ENCODE assay signal across 7 cellular contexts in the genomic region with DNA sequence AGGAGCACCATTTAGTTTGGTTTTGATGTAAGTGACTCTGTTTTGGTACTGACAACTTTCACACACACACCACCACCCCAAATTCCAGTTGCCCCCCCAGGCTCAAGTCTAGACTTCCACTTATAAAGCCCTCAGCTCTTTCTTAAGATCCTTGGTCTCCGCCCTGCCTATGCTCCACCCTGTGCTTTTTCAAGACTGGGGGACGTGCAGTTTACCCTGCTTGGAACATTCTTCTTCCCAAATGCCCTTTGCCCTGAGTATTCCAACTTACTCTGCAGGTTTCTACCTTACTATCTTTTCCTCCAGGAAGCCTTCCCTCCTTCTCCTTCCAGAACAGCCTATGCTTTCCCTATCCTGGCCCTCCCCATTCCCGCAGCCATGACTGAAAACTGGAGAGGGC. TPM values are rescaled to one million over a fixed set of nuclear protein-coding genes. Genes with fewer than 3 reads are reported as not detected.
A peak's percentile ranks its signal among the peaks of the same experiment; 100 is the strongest.
DNase-seq lines count a peak whose midpoint lies in the region; ATAC-seq and TF ChIP-seq lines count a peak whose summit lies in the region.

No MANE protein-coding gene starts in this region.

- BruUV-seq in mammary epithelial cell (replicated peaks; lab: Mats Ljungman, UMichigan): no TSS peak

- H3K9ac ChIP-seq in KMS-11 (no peak overlapping the region), mammary epithelial cell (ENCODE audit: insufficient read depth, low read length) (no peak overlapping the region)

- H2AFZ ChIP-seq in KMS-11 (ENCODE audit: low read depth): no peak overlapping the region
- H2AFZ ChIP-seq in mammary epithelial cell (ENCODE audit: low read depth, low read length): peak overlapping the region; percentile 40

- dilution Hi-C loops in mammary epithelial cell (cut with HindIII; ENCODE audit: low sequenced_read_pairs): no loop called here

- peaks cover 21% of the 10 kb centered on the region for H3K79me2 ChIP-seq in KMS-11 (ENCODE audit: insufficient read depth, low read depth)
- peaks cover 4% of the 10 kb centered on the region for H3K79me2 ChIP-seq in mammary epithelial cell (ENCODE audit: insufficient read depth, low read length)

- H4K20me1 ChIP-seq in KMS-11 (ENCODE audit: insufficient read depth) (no peaks in the 10 kb centered on the region), mammary epithelial cell (ENCODE audit: insufficient read depth, low read length) (no peaks in the 10 kb centered on the region)

- TF ChIP-seq CTCF in CD8-positive, alpha-beta T cell (IDR thresholded peaks at IDR 0.05): no peak
- TF ChIP-seq CTCF in KMS-11 (conservative IDR thresholded peaks at IDR 0.05; ENCODE audit: low read depth, low read length): no peak
- TF ChIP-seq CTCF in mammary epithelial cell (conservative IDR thresholded peaks at IDR 0.05 in 1 of 2, IDR thresholded peaks at IDR 0.05 in 1 of 2; ENCODE audit: extremely low read depth in 1 of 2, insufficient read depth in 1 of 2, low read depth in 1 of 2, low read length in 2 of 2): no peak
- TF ChIP-seq CTCF in osteocyte (IDR thresholded peaks at IDR 0.05): no peak
- TF ChIP-seq CTCF in endothelial cell (IDR thresholded peaks at IDR 0.05; ENCODE audit: unreplicated experiment): no peak

- H3K27me3 ChIP-seq in CD8-positive, alpha-beta T cell (ENCODE audit: insufficient read depth, low read length): no peaks in the 10 kb centered on the region
- H3K27me3 ChIP-seq in KMS-11 (ENCODE audit: insufficient read depth, low read depth) (no peaks in the 10 kb centered on the region), mammary epithelial cell (ENCODE audit: insufficient read depth, low read length) (no peaks in the 10 kb centered on the region), SJCRH30 (no peaks in the 10 kb centered on the region; the same call in 1 of the 2 replicates)

- H3K4me2 ChIP-seq in KMS-11 (peak overlapping the region; percentile 80; the same call in 1 of the 2 replicates), mammary epithelial cell (ENCODE audit: insufficient read depth, low read depth, low read length) (no peak overlapping the region)

- H3K27ac Mint-ChIP-seq in CD8-positive, alpha-beta T cell: peak overlapping the region; percentile 88
- H3K27ac Mint-ChIP-seq in osteocyte (ENCODE audit: unreplicated experiment): no peak overlapping the region
- H3K27ac Mint-ChIP-seq in endothelial cell (ENCODE audit: unreplicated experiment): no peak overlapping the region

- peaks cover 48% of the 10 kb centered on the region for H3K4me1 ChIP-seq in CD8-positive, alpha-beta T cell (ENCODE audit: insufficient read depth, low read length)
- H3K4me1 ChIP-seq in KMS-11 (ENCODE audit: low read depth, poor library complexity, severe bottlenecking): peaks cover 31% of the 10 kb centered on the region
- H3K4me1 ChIP-seq in mammary epithelial cell (ENCODE audit: insufficient read depth, low read length): peaks cover 6% of the 10 kb centered on the region
- H3K4me1 ChIP-seq in SJCRH30: peaks cover 5% of the 10 kb centered on the region; the same call in 1 of the 2 replicates

- CTCF ChIA-PET in CD8-positive, alpha-beta T cell (lab: Charles Lee): interaction anchor here (0.9 to 4.4 kb wide), 5 partner anchors 11 to 46 kb away, joined by 3 to 31 read pairs (median 4); no protein-coding TSS in a partner anchor
- CTCF ChIA-PET in mammary epithelial cell (lab: Charles Lee; ENCODE audit: low non-redundant PET): interaction anchor here (0.6 kb wide), 1 partner anchor 186 kb away, joined by 3 read pairs; no protein-coding TSS in a partner anchor

- peaks cover 54% of the 10 kb centered on the region for H3K4me1 Mint-ChIP-seq in CD8-positive, alpha-beta T cell (ENCODE audit: low read depth)
- H3K4me1 Mint-ChIP-seq in osteocyte (ENCODE audit: unreplicated experiment): peaks cover 12% of the 10 kb centered on the region
- peaks cover 6% of the 10 kb centered on the region for H3K4me1 Mint-ChIP-seq in endothelial cell (ENCODE audit: unreplicated experiment)

- intact Hi-C loops in CD8-positive, alpha-beta T cell (cut with DNase I, micrococcal nuclease): no loop called here
- intact Hi-C loops in mammary epithelial cell (cut with micrococcal nuclease): no loop called here

- in situ Hi-C loops in mammary epithelial cell (cut with MboI; ENCODE audit: low sequenced_read_pairs in 2 of 2): no loop called here

- peak overlapping the region; percentile 74 for H3K4me3 Mint-ChIP-seq in CD8-positive, alpha-beta T cell
- H3K4me3 Mint-ChIP-seq in osteocyte (ENCODE audit: unreplicated experiment) (peak overlapping the region; percentile 36), endothelial cell (ENCODE audit: unreplicated experiment) (no peak overlapping the region)

- 88% methylated on average over 3 of the region's 3 CpGs for WGBS in mammary epithelial cell (ENCODE audit: low coverage, missing lambda C conversion rate)

- TF ChIP-seq POLR2A in GM18505 (IDR thresholded peaks at IDR 0.05; ENCODE audit: borderline replicate concordance, extremely low read depth, insufficient read depth, insufficient read length): no peak

- peak overlapping the region; percentile 13 for H3K4me3 ChIP-seq in CD8-positive, alpha-beta T cell (ENCODE audit: low read depth, low read length)
- H3K4me3 ChIP-seq in KMS-11 (IDR thresholded peaks at IDR 0.05; ENCODE audit: insufficient read depth, low read depth, low read length) (no peak overlapping the region), mammary epithelial cell (replicated peaks in 1 of 3; ENCODE audit: insufficient read depth in 1 of 3, low read depth in 2 of 3, low read length in 3 of 3) (no peak overlapping the region), SJCRH30 (no peak overlapping the region)

- H3K9me3 ChIP-seq in CD8-positive, alpha-beta T cell (ENCODE audit: low read length): no peaks in the 10 kb centered on the region
- H3K9me3 ChIP-seq in mammary epithelial cell (replicated peaks; ENCODE audit: insufficient read depth, low read length) (no peaks in the 10 kb centered on the region), SJCRH30 (replicated peaks) (no peaks in the 10 kb centered on the region)

- POLR2A ChIA-PET in CD8-positive, alpha-beta T cell (lab: Charles Lee): interaction anchor here (1.1 to 3.7 kb wide), 10 partner anchors 8 to 137 kb away, joined by 3 to 26 read pairs (median 6); partner anchors contain the start of genes ANP32B, NANS and TBC1D2

- H3K36me3 Mint-ChIP-seq in CD8-positive, alpha-beta T cell: peaks cover 29% of the 10 kb centered on the region
- no peaks in the 10 kb centered on the region for H3K36me3 Mint-ChIP-seq in osteocyte (ENCODE audit: unreplicated experiment)
- H3K36me3 Mint-ChIP-seq in endothelial cell (ENCODE audit: low read depth, unreplicated experiment): no peaks in the 10 kb centered on the region

- no peaks in the 10 kb centered on the region for H3K27me3 Mint-ChIP-seq in CD8-positive, alpha-beta T cell (ENCODE audit: low read depth)
- H3K27me3 Mint-ChIP-seq in osteocyte (ENCODE audit: unreplicated experiment): no peaks in the 10 kb centered on the region
- peaks cover 2% of the 10 kb centered on the region for H3K27me3 Mint-ChIP-seq in endothelial cell (ENCODE audit: unreplicated experiment)

- peak overlapping the region; percentile 17 for H3K27ac ChIP-seq in CD8-positive, alpha-beta T cell (ENCODE audit: low read depth, low read length)
- H3K27ac ChIP-seq in KMS-11 (no peak overlapping the region), mammary epithelial cell (ENCODE audit: insufficient read depth, low read depth, low read length) (no peak overlapping the region), SJCRH30 (no peak overlapping the region)

- H3K9me3 Mint-ChIP-seq in CD8-positive, alpha-beta T cell: no peaks in the 10 kb centered on the region
- H3K9me3 Mint-ChIP-seq in osteocyte (ENCODE audit: unreplicated experiment): no peaks in the 10 kb centered on the region
- no peaks in the 10 kb centered on the region for H3K9me3 Mint-ChIP-seq in endothelial cell (ENCODE audit: unreplicated experiment)

- peaks cover 3% of the 10 kb centered on the region for H3K36me3 ChIP-seq in CD8-positive, alpha-beta T cell (ENCODE audit: insufficient read depth, low read length)
- H3K36me3 ChIP-seq in KMS-11 (ENCODE audit: insufficient read depth): no peaks in the 10 kb centered on the region; the same call in 1 of the 2 replicates
- H3K36me3 ChIP-seq in mammary epithelial cell (ENCODE audit: insufficient read depth, low read length): no peaks in the 10 kb centered on the region
- no peaks in the 10 kb centered on the region for H3K36me3 ChIP-seq in SJCRH30

- no peak for ATAC-seq in CD8-positive, alpha-beta T cell
- ATAC-seq in GM18505 (IDR thresholded peaks at IDR 0.05; ENCODE audit: unreplicated experiment): no peak

- DNase-seq in CD8-positive, alpha-beta T cell: no peak
- DNase-seq in mammary epithelial cell (no peak), osteocyte (ENCODE audit: extremely low spot score, unreplicated experiment) (no peak), endothelial cell (ENCODE audit: low spot score) (no peak), SJCRH30 (no peak)

RNA-seq across cellular contexts. Expression of gene TRIM14, which starts 1.5 kb away (rescaled TPM):
- total RNA-seq in CD8-positive, alpha-beta T cell: 10 to 100 TPM; 22.6 to 23.5 TPM
- total RNA-seq in mammary epithelial cell (10 to 100 TPM; 11.3 to 17.6 TPM), osteocyte (0.48 and 0.76 TPM in 2 replicates), endothelial cell (ENCODE audit: unreplicated experiment) (0.97 TPM)
- polyA plus RNA-seq in mammary epithelial cell: 14.6 TPM
- 38.8 TPM for polyA minus RNA-seq in mammary epithelial cell
- 0.22 and 0.30 TPM in 2 replicates for total RNA-seq in SJCRH30 (2014; rRNA removed; shearing (Covaris generic))
